16 cellular contexts compared by ENCODE assay signal in genomic region chr13:94921181-94921580, GRCh38.
"Had no signal": no experiment of that assay in that cellular context is flagged by ENCODE, and none has a peak within 500 bp of the region (broad histone marks: within the 10 kb centered on the region; RNA-seq: fewer than 3 reads in every experiment).

No MANE protein-coding gene starts in this region.

- H3K9me2 ChIP-seq: SK-N-SH had no signal

- H3K4me2 ChIP-seq: SK-N-SH had no signal

- DNase-seq: KBM-7, MV-4-11, NCI-H1048, NCI-H1105, NCI-H1694, NCI-H187 treated with DMSO at 0.1 percent for 48 hours, NCI-H2171, NCI-H226, NCI-H446, NCI-H510A, NCI-H524 treated with DMSO at 0.1 percent for 48 hours, NCI-H774, RPMI8226, SHP77, SK-N-SH, T-helper 1 cell had no signal

- H3K9me3 ChIP-seq: SK-N-SH had no signal
